Comparison of ENCODE assay signal across 9 cellular contexts in the genomic region with DNA sequence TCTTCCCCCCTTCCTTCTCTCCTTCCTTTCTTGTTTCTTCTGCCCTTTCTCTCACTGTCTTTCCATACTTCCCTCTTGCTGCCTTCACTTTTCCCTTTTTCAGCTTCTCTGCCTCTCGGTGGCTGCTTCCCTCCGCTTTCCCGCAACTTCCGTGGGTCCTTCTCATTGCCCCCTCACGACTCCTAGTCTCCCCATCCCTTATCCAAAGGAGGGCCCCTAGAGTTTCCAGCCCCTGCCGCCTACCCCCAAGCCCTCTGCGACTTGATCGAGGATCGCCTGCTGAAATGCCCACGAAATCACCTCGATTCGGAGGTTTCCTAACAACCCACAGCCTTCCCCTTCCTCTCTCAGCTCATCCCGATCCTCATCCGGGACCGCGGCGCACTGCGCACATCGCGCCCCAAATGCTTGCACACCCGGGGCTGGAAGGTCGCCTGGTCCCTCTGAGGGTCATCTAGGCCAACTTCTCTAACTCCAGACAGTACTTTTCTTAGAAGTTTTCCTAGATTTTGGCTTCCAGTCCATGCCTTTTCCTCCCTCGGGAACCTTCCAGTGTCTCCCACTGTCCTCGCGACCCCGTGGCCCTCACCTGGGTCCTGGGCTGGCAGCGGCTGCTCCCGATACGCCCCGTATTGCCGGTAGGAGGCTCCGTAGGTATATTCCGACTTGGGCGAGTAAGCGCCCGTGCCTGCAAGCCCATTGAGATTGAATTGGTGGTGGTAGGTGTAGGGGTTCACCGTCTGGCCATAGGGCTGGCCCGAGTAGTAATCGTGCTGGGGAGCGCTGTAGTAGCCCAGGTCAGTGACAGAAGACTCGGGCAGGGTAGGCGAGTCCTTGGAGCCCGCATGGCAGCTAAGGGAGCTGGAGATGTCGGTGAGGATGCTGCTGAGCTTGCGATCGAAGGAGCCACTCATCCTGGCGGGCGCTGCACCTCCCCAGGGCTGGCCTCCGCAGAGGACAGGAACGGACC. TPM values are rescaled to one million over a fixed set of nuclear protein-coding genes. Genes with fewer than 3 reads are reported as not detected.
A peak's percentile ranks its signal among the peaks of the same experiment; 100 is the strongest.
DNase-seq lines count a peak whose midpoint lies in the region; ATAC-seq and TF ChIP-seq lines count a peak whose summit lies in the region.
"Had no signal": no experiment of that assay in that cellular context is flagged by ENCODE, and none has a peak within 500 bp of the region (broad histone marks: within the 10 kb centered on the region; RNA-seq: fewer than 3 reads in every experiment).

No MANE protein-coding gene starts in this region.

- H3K9me3 Mint-ChIP-seq in glutamatergic neuron (ENCODE audit: unreplicated experiment) = peaks cover 18% of the 10 kb centered on the region
- no peaks in the 10 kb centered on the region for H3K9me3 Mint-ChIP-seq in stimulated activated effector memory CD8-positive, alpha-beta T cell treated with anti-CD3 and anti-CD28 coated beads, Interleukin-12 subunit alpha, Interleukin-12 subunit beta, amount 100 ng/mL, for 72 hours

- TF ChIP-seq CTCF in VCaP (conservative IDR thresholded peaks at IDR 0.05) (no peak; the same call in none of the 2 replicates), glutamatergic neuron (IDR thresholded peaks at IDR 0.05; ENCODE audit: partially characterized antibody, unreplicated experiment) (peak; percentile 20)

- H3K4me3 Mint-ChIP-seq in glutamatergic neuron (ENCODE audit: unreplicated experiment) = peak overlapping the region; percentile 92
- H3K4me3 Mint-ChIP-seq in stimulated activated effector memory CD8-positive, alpha-beta T cell treated with anti-CD3 and anti-CD28 coated beads, Interleukin-12 subunit alpha, Interleukin-12 subunit beta, amount 100 ng/mL, for 72 hours = peak overlapping the region; percentile 81

- H3K27ac Mint-ChIP-seq in glutamatergic neuron (ENCODE audit: unreplicated experiment) = no peak overlapping the region
- H3K27ac Mint-ChIP-seq in stimulated activated effector memory CD8-positive, alpha-beta T cell treated with anti-CD3 and anti-CD28 coated beads, Interleukin-12 subunit alpha, Interleukin-12 subunit beta, amount 100 ng/mL, for 72 hours = peak overlapping the region; percentile 18

- H3K27me3 Mint-ChIP-seq in glutamatergic neuron (ENCODE audit: unreplicated experiment) = peaks cover 31% of the 10 kb centered on the region

- DNase-seq in NCI-H524 (lab: John Stamatoyannopoulos, UW) (peak; percentile 71 to 75), NCI-H524 treated with DMSO at 0.1 percent for 48 hours (lab: John Stamatoyannopoulos, UW) (no peak), glutamatergic neuron (no peak), dermis blood vessel endothelial cell (no peak)
- DNase-seq in stimulated activated effector memory CD8-positive, alpha-beta T cell treated with anti-CD3 and anti-CD28 coated beads, Interleukin-12 subunit alpha, Interleukin-12 subunit beta, amount 100 ng/mL, for 72 hours (ENCODE audit: low spot score in 2 of 2) = no peak

- H3K36me3 Mint-ChIP-seq in glutamatergic neuron (ENCODE audit: unreplicated experiment) = no peaks in the 10 kb centered on the region
- H3K36me3 Mint-ChIP-seq in stimulated activated effector memory CD8-positive, alpha-beta T cell treated with anti-CD3 and anti-CD28 coated beads, Interleukin-12 subunit alpha, Interleukin-12 subunit beta, amount 100 ng/mL, for 72 hours = peaks cover under 1% of the 10 kb centered on the region

- peaks cover 10% of the 10 kb centered on the region for H3K4me1 Mint-ChIP-seq in glutamatergic neuron (ENCODE audit: low read depth, unreplicated experiment)
- H3K4me1 Mint-ChIP-seq in stimulated activated effector memory CD8-positive, alpha-beta T cell treated with anti-CD3 and anti-CD28 coated beads, Interleukin-12 subunit alpha, Interleukin-12 subunit beta, amount 100 ng/mL, for 72 hours = peaks cover 37% of the 10 kb centered on the region

- H3K27ac ChIP-seq in VCaP = peak overlapping the region; percentile 63; the same call in 1 of the 2 replicates
- H3K27ac ChIP-seq: epithelial cell of prostate had no signal

- ATAC-seq in stimulated activated effector memory CD8-positive, alpha-beta T cell treated with anti-CD3 and anti-CD28 coated beads, Interleukin-12 subunit alpha, Interleukin-12 subunit beta, amount 100 ng/mL, for 72 hours = no peak
- ATAC-seq in GM19395 (IDR thresholded peaks at IDR 0.05; ENCODE audit: unreplicated experiment) (no peak), GM18861 (IDR thresholded peaks at IDR 0.05; ENCODE audit: unreplicated experiment) (no peak)

RNA-seq across cellular contexts. Expression of gene DLX3, which starts 0.7 kb away (rescaled TPM):
- total RNA-seq in glutamatergic neuron (ENCODE audit: unreplicated experiment) (0.37 TPM), dermis blood vessel endothelial cell (not detected in 2 replicates)

RNA-seq across cellular contexts. Expression of gene DLX4, which starts 25.4 kb away (rescaled TPM):
- total RNA-seq in glutamatergic neuron (ENCODE audit: unreplicated experiment) (0.29 TPM), dermis blood vessel endothelial cell (not detected in 2 replicates)

Comparison
In these comparisons a context has a peak if more than half of its experiments do, and no peak if none do; other contexts are left out.
1. DNase-seq: peak in NCI-H524 (2 of 2); none in NCI-H524 treated with DMSO at 0.1 percent for 48 hours (single experiment), glutamatergic neuron (single experiment), stimulated activated effector memory CD8-positive, alpha-beta T cell treated with anti-CD3 and anti-CD28 coated beads, Interleukin-12 subunit alpha, Interleukin-12 subunit beta, amount 100 ng/mL, for 72 hours (0 of 2) and dermis blood vessel endothelial cell (single experiment).